9 cellular contexts compared by ENCODE assay signal in the genomic region with DNA sequence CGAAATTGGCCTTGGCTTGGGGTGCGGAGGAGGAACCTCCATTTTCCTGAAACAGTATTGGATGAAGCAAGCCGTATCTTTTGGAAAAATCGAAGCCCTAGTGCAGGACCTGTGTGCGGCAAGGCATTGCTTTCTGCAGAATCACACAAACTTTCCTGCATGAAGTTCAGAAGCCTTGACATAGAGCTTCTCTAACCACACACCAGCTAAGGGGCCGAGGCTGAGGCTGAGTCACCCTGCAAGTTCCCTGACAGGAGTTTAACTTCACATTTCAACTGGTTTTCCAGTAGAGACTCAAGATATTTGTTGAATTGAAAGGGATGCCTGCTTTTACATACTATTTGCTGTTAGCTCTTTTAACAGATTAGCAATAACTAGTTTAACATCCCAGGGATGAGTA.
A peak's percentile ranks its signal among the peaks of the same experiment; 100 is the strongest.
DNase-seq lines count a peak whose midpoint lies in the region; ATAC-seq and TF ChIP-seq lines count a peak whose summit lies in the region.
"Had no signal": no experiment of that assay in that cellular context is flagged by ENCODE, and none has a peak within 500 bp of the region (broad histone marks: within the 10 kb centered on the region; RNA-seq: fewer than 3 reads in every experiment).

No MANE protein-coding gene starts in this region.

- no peaks in the 10 kb centered on the region for H3K9me2 ChIP-seq in GM23338 (ENCODE audit: insufficient read depth)
- no peaks in the 10 kb centered on the region for H3K9me2 ChIP-seq in Karpas-422 (replicated peaks; ENCODE audit: insufficient read depth, low read length)

- H3K4me1 Mint-ChIP-seq in activated CD4-positive, alpha-beta T cell treated with anti-CD3 and anti-CD28 coated beads, Interleukin-2, amount 10 ng/mL, durations not matched to agents 7 days and 5 days, result peaks cover 44% of the 10 kb centered on the region
- peaks cover 24% of the 10 kb centered on the region for H3K4me1 Mint-ChIP-seq in GM23338

- H3K4me3 ChIP-seq in astrocyte of the cerebellum (ENCODE audit: low read depth, low read length) (no peak overlapping the region), GM23338 (no peak overlapping the region), Karpas-422 (ENCODE audit: low read length) (no peak overlapping the region)

- H3K36me3 Mint-ChIP-seq in activated CD4-positive, alpha-beta T cell treated with anti-CD3 and anti-CD28 coated beads, Interleukin-2, amount 10 ng/mL, durations not matched to agents 7 days and 5 days (ENCODE audit: low read depth), result peaks cover 38% of the 10 kb centered on the region
- H3K36me3 Mint-ChIP-seq in GM23338 (ENCODE audit: low read depth), result peaks cover 17% of the 10 kb centered on the region

- TF ChIP-seq CTCF in astrocyte of the cerebellum (IDR thresholded peaks at IDR 0.05; ENCODE audit: low read depth, low read length, missing control alignments) (no peak), GM23338 (conservative IDR thresholded peaks at IDR 0.05; ENCODE audit: low read depth in 2 of 2) (no peak), GM10266 (IDR thresholded peaks at IDR 0.05; ENCODE audit: control insufficient read depth, insufficient read depth, low read depth, missing control alignments) (no peak)

- no peak for ATAC-seq in GM23338

- in situ Hi-C loops in astrocyte of the cerebellum (cut with HindIII; ENCODE audit: low sequenced_read_pairs), result no loop called here

- H3K27me3 Mint-ChIP-seq in activated CD4-positive, alpha-beta T cell treated with anti-CD3 and anti-CD28 coated beads, Interleukin-2, amount 10 ng/mL, durations not matched to agents 7 days and 5 days, result no peaks in the 10 kb centered on the region
- H3K27me3 Mint-ChIP-seq in GM23338 (ENCODE audit: insufficient read depth, low read depth, poor library complexity), result peaks cover 5% of the 10 kb centered on the region

- no peaks in the 10 kb centered on the region for H3K9me3 Mint-ChIP-seq in activated CD4-positive, alpha-beta T cell treated with anti-CD3 and anti-CD28 coated beads, Interleukin-2, amount 10 ng/mL, durations not matched to agents 7 days and 5 days
- H3K9me3 Mint-ChIP-seq in GM23338, result no peaks in the 10 kb centered on the region; the same call in 2 of the 3 replicates

- H3K9me3 ChIP-seq in Karpas-422 (ENCODE audit: low read length), result no peaks in the 10 kb centered on the region
- H3K9me3 ChIP-seq: Caco-2 had no signal

- H3K9ac ChIP-seq in Karpas-422 (ENCODE audit: low read length), result no peak overlapping the region

- DNase-seq in EH (ENCODE audit: low read depth) (peak; percentile 38), astrocyte of the cerebellum (ENCODE audit: low read depth) (peak; percentile 18), cerebellum (ENCODE audit: low spot score) (no peak), GM23338 (ENCODE audit: low spot score) (no peak), GM10266 (ENCODE audit: extremely low spot score) (no peak), Karpas-422 (no peak)
- peak; percentile 60 for DNase-seq in activated CD4-positive, alpha-beta T cell treated with anti-CD3 and anti-CD28 coated beads, Interleukin-2, amount 10 ng/mL, durations not matched to agents 7 days and 5 days
- DNase-seq in stimulated activated CD4-positive, alpha-beta T cell treated with anti-CD3 and anti-CD28 coated beads, Interleukin-1b, Interleukin-23, amount 100 ng/mL, for 24 hours (ENCODE audit: low read depth in 4 of 4, low spot score in 1 of 4), result peak in 3 of 4 experiments; percentile 34 to 37 (median 35)
- DNase-seq: Caco-2 had no signal

- CTCF ChIA-PET in activated CD4-positive, alpha-beta T cell treated with anti-CD3 and anti-CD28 coated beads, Interleukin-2, amount 10 ng/mL, durations not matched to agents 7 days and 5 days (lab: Charles Lee), result interaction anchor here (0.6 to 2.0 kb wide), 6 partner anchors 10 to 292 kb away, joined by 3 to 6 read pairs (median 4); no protein-coding TSS in a partner anchor

- H3K36me3 ChIP-seq in GM23338 (ENCODE audit: insufficient read depth) (no peaks in the 10 kb centered on the region), Karpas-422 (ENCODE audit: insufficient read depth, low read length) (peaks cover 11% of the 10 kb centered on the region; the same call in 1 of the 2 replicates)

- H3K4me1 ChIP-seq in GM23338 (ENCODE audit: insufficient read depth) (peaks cover 16% of the 10 kb centered on the region), Karpas-422 (ENCODE audit: low read length) (peaks cover 16% of the 10 kb centered on the region)
- H3K4me1 ChIP-seq: Caco-2 had no signal

- H4K20me1 ChIP-seq in GM23338 (replicated peaks; ENCODE audit: insufficient read depth), result peaks cover 74% of the 10 kb centered on the region
- H4K20me1 ChIP-seq in Karpas-422 (ENCODE audit: insufficient read depth, low read depth, low read length), result 0 out of 2 replicates have a peak, but pooled peaks cover 3% of the 10 kb centered on the region

- peak overlapping the region; percentile 86 for H3K27ac Mint-ChIP-seq in activated CD4-positive, alpha-beta T cell treated with anti-CD3 and anti-CD28 coated beads, Interleukin-2, amount 10 ng/mL, durations not matched to agents 7 days and 5 days
- no peak overlapping the region; the same call in 1 of the 2 replicates for H3K27ac Mint-ChIP-seq in GM23338

- H3K4me3 Mint-ChIP-seq in activated CD4-positive, alpha-beta T cell treated with anti-CD3 and anti-CD28 coated beads, Interleukin-2, amount 10 ng/mL, durations not matched to agents 7 days and 5 days, result peak overlapping the region; percentile 46
- H3K4me3 Mint-ChIP-seq in GM23338, result no peak overlapping the region

- H3F3A ChIP-seq in GM23338 (replicated peaks; ENCODE audit: low read depth), result no peaks in the 10 kb centered on the region

- no peak overlapping the region for H3K4me2 ChIP-seq in GM23338
- no peak overlapping the region for H3K4me2 ChIP-seq in Karpas-422 (ENCODE audit: low read depth, low read length, poor library complexity, severe bottlenecking)

- H3K27me3 ChIP-seq in GM23338 (ENCODE audit: insufficient read depth) (no peaks in the 10 kb centered on the region), Karpas-422 (ENCODE audit: low read length) (no peaks in the 10 kb centered on the region)

- no peak overlapping the region for H2AFZ ChIP-seq in GM23338
- H2AFZ ChIP-seq in Karpas-422 (ENCODE audit: low read length), result no peak overlapping the region

- peaks cover 98% of the 10 kb centered on the region for H3K79me2 ChIP-seq in GM23338 (replicated peaks; ENCODE audit: insufficient read depth)
- peaks cover 96% of the 10 kb centered on the region for H3K79me2 ChIP-seq in Karpas-422 (ENCODE audit: low read length)

- POLR2A ChIA-PET in activated CD4-positive, alpha-beta T cell treated with anti-CD3 and anti-CD28 coated beads, Interleukin-2, amount 10 ng/mL, durations not matched to agents 7 days and 5 days (lab: Charles Lee), result interaction anchor here (1.0 kb wide), 1 partner anchor 29 kb away, joined by 3 read pairs; no protein-coding TSS in a partner anchor

- H3K27ac ChIP-seq in GM23338 (ENCODE audit: low read depth), result no peak overlapping the region
- no peak overlapping the region for H3K27ac ChIP-seq in Karpas-422 (ENCODE audit: low read length)

TF ChIP-seq in GM23338, 12 proteins besides CTCF, POLR2A, EP300 and RAD21 (continues in another document):
- TF ChIP-seq JUNB (IDR thresholded peaks at IDR 0.05; ENCODE audit: unreplicated experiment) (no peak), EZH2 (IDR thresholded peaks at IDR 0.05; ENCODE audit: low read depth, unreplicated experiment) (no peak), ZNF331 (CRISPR knock-in tag; IDR thresholded peaks at IDR 0.05; ENCODE audit: low read depth) (no peak), POLR2AphosphoS5 (IDR thresholded peaks at IDR 0.05; ENCODE audit: low read depth) (no peak), CREB1 (CRISPR knock-in tag; IDR thresholded peaks at IDR 0.05; ENCODE audit: low read depth) (no peak), NANOG (IDR thresholded peaks at IDR 0.05; ENCODE audit: borderline replicate concordance) (no peak), EZH2phosphoT487 (IDR thresholded peaks at IDR 0.05; ENCODE audit: unreplicated experiment) (no peak), STAT1 (IDR thresholded peaks at IDR 0.05; ENCODE audit: unreplicated experiment) (no peak)
- TF ChIP-seq, protein P1, sequence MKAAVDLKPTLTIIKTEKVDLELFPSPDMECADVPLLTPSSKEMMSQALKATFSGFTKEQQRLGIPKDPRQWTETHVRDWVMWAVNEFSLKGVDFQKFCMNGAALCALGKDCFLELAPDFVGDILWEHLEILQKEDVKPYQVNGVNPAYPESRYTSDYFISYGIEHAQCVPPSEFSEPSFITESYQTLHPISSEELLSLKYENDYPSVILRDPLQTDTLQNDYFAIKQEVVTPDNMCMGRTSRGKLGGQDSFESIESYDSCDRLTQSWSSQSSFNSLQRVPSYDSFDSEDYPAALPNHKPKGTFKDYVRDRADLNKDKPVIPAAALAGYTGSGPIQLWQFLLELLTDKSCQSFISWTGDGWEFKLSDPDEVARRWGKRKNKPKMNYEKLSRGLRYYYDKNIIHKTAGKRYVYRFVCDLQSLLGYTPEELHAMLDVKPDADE (IDR thresholded peaks at IDR 0.05), result no peak
- TF ChIP-seq, protein P2, sequence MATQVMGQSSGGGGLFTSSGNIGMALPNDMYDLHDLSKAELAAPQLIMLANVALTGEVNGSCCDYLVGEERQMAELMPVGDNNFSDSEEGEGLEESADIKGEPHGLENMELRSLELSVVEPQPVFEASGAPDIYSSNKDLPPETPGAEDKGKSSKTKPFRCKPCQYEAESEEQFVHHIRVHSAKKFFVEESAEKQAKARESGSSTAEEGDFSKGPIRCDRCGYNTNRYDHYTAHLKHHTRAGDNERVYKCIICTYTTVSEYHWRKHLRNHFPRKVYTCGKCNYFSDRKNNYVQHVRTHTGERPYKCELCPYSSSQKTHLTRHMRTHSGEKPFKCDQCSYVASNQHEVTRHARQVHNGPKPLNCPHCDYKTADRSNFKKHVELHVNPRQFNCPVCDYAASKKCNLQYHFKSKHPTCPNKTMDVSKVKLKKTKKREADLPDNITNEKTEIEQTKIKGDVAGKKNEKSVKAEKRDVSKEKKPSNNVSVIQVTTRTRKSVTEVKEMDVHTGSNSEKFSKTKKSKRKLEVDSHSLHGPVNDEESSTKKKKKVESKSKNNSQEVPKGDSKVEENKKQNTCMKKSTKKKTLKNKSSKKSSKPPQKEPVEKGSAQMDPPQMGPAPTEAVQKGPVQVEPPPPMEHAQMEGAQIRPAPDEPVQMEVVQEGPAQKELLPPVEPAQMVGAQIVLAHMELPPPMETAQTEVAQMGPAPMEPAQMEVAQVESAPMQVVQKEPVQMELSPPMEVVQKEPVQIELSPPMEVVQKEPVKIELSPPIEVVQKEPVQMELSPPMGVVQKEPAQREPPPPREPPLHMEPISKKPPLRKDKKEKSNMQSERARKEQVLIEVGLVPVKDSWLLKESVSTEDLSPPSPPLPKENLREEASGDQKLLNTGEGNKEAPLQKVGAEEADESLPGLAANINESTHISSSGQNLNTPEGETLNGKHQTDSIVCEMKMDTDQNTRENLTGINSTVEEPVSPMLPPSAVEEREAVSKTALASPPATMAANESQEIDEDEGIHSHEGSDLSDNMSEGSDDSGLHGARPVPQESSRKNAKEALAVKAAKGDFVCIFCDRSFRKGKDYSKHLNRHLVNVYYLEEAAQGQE (IDR thresholded peaks at IDR 0.05; ENCODE audit: unreplicated experiment), result no peak

Comparison
In these comparisons a context has a peak if more than half of its experiments do, and no peak if none do; other contexts are left out.
1. DNase-seq: peak in EH (single experiment), activated CD4-positive, alpha-beta T cell treated with anti-CD3 and anti-CD28 coated beads, Interleukin-2, amount 10 ng/mL, durations not matched to agents 7 days and 5 days (single experiment), astrocyte of the cerebellum (single experiment) and stimulated activated CD4-positive, alpha-beta T cell treated with anti-CD3 and anti-CD28 coated beads, Interleukin-1b, Interleukin-23, amount 100 ng/mL, for 24 hours (3 of 4); none in cerebellum (single experiment), GM23338 (single experiment), GM10266 (single experiment) and Karpas-422 (single experiment).